25 cellular contexts compared by ENCODE assay signal in genomic region chr2:162607915-162608314, GRCh38.
"Had no signal": no experiment of that assay in that cellular context is flagged by ENCODE, and none has a peak within 500 bp of the region (broad histone marks: within the 10 kb centered on the region; RNA-seq: fewer than 3 reads in every experiment).

No MANE protein-coding gene starts in this region.

- H3K4me3 Mint-ChIP-seq: activated CD4-positive, alpha-beta T cell treated with anti-CD3 and anti-CD28 coated beads, Interleukin-2, amount 10 ng/mL, durations not matched to agents 7 days and 5 days; central memory CD8-positive, alpha-beta T cell; naive thymus-derived CD4-positive, alpha-beta T cell; neural progenitor cell; stimulated activated memory B cell treated with anti-CD40 and anti-IgM and Interleukin-4, amounts not matched to agents 10 μg/mL and 1 μg/mL and 100 μg/mL, for 72 hours; T-helper 1 cell treated with Interleukin-12 subunit alpha and Interleukin-12 subunit beta and Interleukin-4 antibody, amounts not matched to agents 30 μg/mL and 1 μg/mL, for 36 hours had no signal

- H3K36me3 Mint-ChIP-seq: naive thymus-derived CD4-positive, alpha-beta T cell; neural progenitor cell; stimulated activated memory B cell treated with anti-CD40 and anti-IgM and Interleukin-4, amounts not matched to agents 10 μg/mL and 1 μg/mL and 100 μg/mL, for 72 hours had no signal

- ATAC-seq: activated CD4-positive, CD25-positive, alpha-beta regulatory T cell treated with anti-CD3 and anti-CD28 coated beads, Interleukin-2, amount 50 U/mL, for 24 hours; foreskin keratinocyte; left lung; naive thymus-derived CD4-positive, alpha-beta T cell; right cardiac atrium; stimulated activated memory B cell treated with anti-CD40 and anti-IgM and Interleukin-4, amounts not matched to agents 10 μg/mL and 1 μg/mL and 100 μg/mL, for 72 hours; upper lobe of right lung had no signal

- H3K4me1 Mint-ChIP-seq: activated CD4-positive, alpha-beta T cell treated with anti-CD3 and anti-CD28 coated beads, Interleukin-2, amount 10 ng/mL, durations not matched to agents 7 days and 5 days; central memory CD8-positive, alpha-beta T cell; naive thymus-derived CD4-positive, alpha-beta T cell; neural progenitor cell; stimulated activated memory B cell treated with anti-CD40 and anti-IgM and Interleukin-4, amounts not matched to agents 10 μg/mL and 1 μg/mL and 100 μg/mL, for 72 hours had no signal

- H3K4me1 ChIP-seq: colonic mucosa, foreskin keratinocyte, left lung, neural progenitor cell, prostate gland, upper lobe of right lung had no signal

- H3K27ac Mint-ChIP-seq: activated CD4-positive, alpha-beta T cell treated with anti-CD3 and anti-CD28 coated beads, Interleukin-2, amount 10 ng/mL, durations not matched to agents 7 days and 5 days; naive thymus-derived CD4-positive, alpha-beta T cell; neural progenitor cell; stimulated activated memory B cell treated with anti-CD40 and anti-IgM and Interleukin-4, amounts not matched to agents 10 μg/mL and 1 μg/mL and 100 μg/mL, for 72 hours; T-helper 1 cell treated with Interleukin-12 subunit alpha and Interleukin-12 subunit beta and Interleukin-4 antibody, amounts not matched to agents 30 μg/mL and 1 μg/mL, for 36 hours had no signal

- H3K27me3 ChIP-seq: colonic mucosa, left lung, neural progenitor cell, upper lobe of right lung had no signal

- H3K9ac ChIP-seq: neural progenitor cell had no signal

- FAIRE-seq: keratinocyte had no signal

- H3K9me3 ChIP-seq: colonic mucosa, left lung, prostate gland, thoracic aorta, upper lobe of right lung had no signal

- H3K27me3 Mint-ChIP-seq: activated CD4-positive, alpha-beta T cell treated with anti-CD3 and anti-CD28 coated beads, Interleukin-2, amount 10 ng/mL, durations not matched to agents 7 days and 5 days; central memory CD8-positive, alpha-beta T cell; stimulated activated memory B cell treated with anti-CD40 and anti-IgM and Interleukin-4, amounts not matched to agents 10 μg/mL and 1 μg/mL and 100 μg/mL, for 72 hours had no signal

- DNase-seq: activated CD4-positive, alpha-beta T cell treated with anti-CD3 and anti-CD28 coated beads, Interleukin-2, amount 10 ng/mL, durations not matched to agents 7 days and 5 days; activated CD8-positive, alpha-beta memory T cell treated with anti-CD3 and anti-CD28 coated beads, Interleukin-2, amount 50 U/mL, for 4 hours; activated effector memory CD4-positive, alpha-beta T cell treated with anti-CD3 and anti-CD28 coated beads, Interleukin-2, amount 50 U/mL, for 16 hours; activated naive CD4-positive, alpha-beta T cell treated with anti-CD3 and anti-CD28 coated beads, Interleukin-2, amount 50 U/mL, for 16 hours; activated T-cell treated with anti-CD3 and anti-CD28 coated beads, Interleukin-2, amount 50 U/mL, for 48 hours; aorta; colonic mucosa; foreskin keratinocyte; glutamatergic neuron; hypothalamus; left lung; mammary epithelial cell; naive thymus-derived CD4-positive, alpha-beta T cell; right cardiac atrium; stimulated activated CD4-positive, alpha-beta T cell treated with anti-CD3 and anti-CD28 coated beads, Interleukin-4, amount 100 ng/mL, for 24 hours; upper lobe of right lung had no signal

- H3K36me3 ChIP-seq: colonic mucosa, left lung, neural progenitor cell, prostate gland, thoracic aorta, upper lobe of right lung had no signal

- H2AFZ ChIP-seq: neural progenitor cell had no signal

- H3K4me2 ChIP-seq: neural progenitor cell, smooth muscle cell had no signal

- H3K27ac ChIP-seq: colonic mucosa, foreskin keratinocyte, left lung, neural progenitor cell, prostate gland, thoracic aorta, upper lobe of right lung had no signal

- H3K4me3 ChIP-seq: colonic mucosa, left lung, neural progenitor cell, prostate gland, smooth muscle cell, thoracic aorta, upper lobe of right lung had no signal

- H3K9me3 Mint-ChIP-seq: activated CD4-positive, alpha-beta T cell treated with anti-CD3 and anti-CD28 coated beads, Interleukin-2, amount 10 ng/mL, durations not matched to agents 7 days and 5 days; neural progenitor cell; stimulated activated memory B cell treated with anti-CD40 and anti-IgM and Interleukin-4, amounts not matched to agents 10 μg/mL and 1 μg/mL and 100 μg/mL, for 72 hours; T-helper 1 cell treated with Interleukin-12 subunit alpha and Interleukin-12 subunit beta and Interleukin-4 antibody, amounts not matched to agents 30 μg/mL and 1 μg/mL, for 36 hours had no signal
